In genomic region chr22:37343343-37343742, GRCh38 we compare ENCODE assay signal across 15 cellular contexts.
DNase-seq lines count a peak whose midpoint lies in the region; ATAC-seq and TF ChIP-seq lines count a peak whose summit lies in the region.
"Had no signal": no experiment of that assay in that cellular context is flagged by ENCODE, and none has a peak within 500 bp of the region (broad histone marks: within the 10 kb centered on the region; RNA-seq: fewer than 3 reads in every experiment).

No MANE protein-coding gene starts in this region.

- H3K4me1 ChIP-seq in HEK293 (ENCODE audit: control insufficient read depth, insufficient read depth, low read length) (peaks cover 2% of the 10 kb centered on the region; the same call in 1 of the 2 replicates), Panc1 (ENCODE audit: control insufficient read depth, insufficient read depth, low read length) (peaks cover 6% of the 10 kb centered on the region; the same call in 1 of the 2 replicates)
- H3K4me1 ChIP-seq: HAP-1 had no signal

- ATAC-seq in Panc1 (peak; percentile 40; the same call in 1 of the 2 replicates), GM21619 (IDR thresholded peaks at IDR 0.05; ENCODE audit: unreplicated experiment) (no peak)
- ATAC-seq: A549, HepG2 had no signal

- H3K36me3 ChIP-seq in HEK293 (ENCODE audit: control insufficient read depth in 2 of 2, insufficient read depth in 1 of 2, low read length in 2 of 2) (no peaks in the 10 kb centered on the region), Panc1 (ENCODE audit: control insufficient read depth, insufficient read depth, low read length) (no peaks in the 10 kb centered on the region)
- H3K36me3 ChIP-seq: BLaER1, HAP-1 had no signal

- POLR2A ChIA-PET in HEK293 (lab: Yijun Ruan, JAX) = interaction anchor here (0.6 kb wide), 1 partner anchor 37 kb away, joined by 3 read pairs; no protein-coding TSS in a partner anchor
- POLR2A ChIA-PET in Panc1 (lab: Charles Lee) = no interaction called here

- DNase-seq in Panc1 (ENCODE audit: low read depth, low spot score) (no peak), dorsolateral prefrontal cortex (peak; percentile 39 to 89 (median 68)), posterior cingulate gyrus (peak in 9 of 10 donors; percentile 25 to 96 (median 68)), NCI-H1930 (lab: John Stamatoyannopoulos, UW) (no peak)
- no peak for DNase-seq in activated T-cell treated with anti-CD3 and anti-CD28 coated beads, Interleukin-2, amount 50 U/mL, for 24 hours
- DNase-seq: Caco-2; CD8-positive, alpha-beta memory T cell; GOT3; HFFc6 had no signal

- H3K9me3 ChIP-seq in HEK293 (ENCODE audit: control insufficient read depth, insufficient read depth, low read depth, low read length) = no peaks in the 10 kb centered on the region
- no peaks in the 10 kb centered on the region for H3K9me3 ChIP-seq in Panc1 (ENCODE audit: control insufficient read depth, insufficient read depth, low read depth, low read length)
- H3K9me3 ChIP-seq: A549, BLaER1, Caco-2, HAP-1 had no signal

- H3K4me1 Mint-ChIP-seq in activated T-cell treated with anti-CD3 and anti-CD28 coated beads, Interleukin-2, amount 50 U/mL, for 24 hours (ENCODE audit: low read depth) = peaks cover 2% of the 10 kb centered on the region
- H3K4me1 Mint-ChIP-seq: CD8-positive, alpha-beta memory T cell had no signal

- in situ Hi-C loops in Panc1 (cut with HindIII; ENCODE audit: low pct_unique_long_range_greater_than_20kb, low sequenced_read_pairs) = no loop called here

- intact Hi-C loops in Panc1 (cut with micrococcal nuclease; ENCODE audit: unreplicated experiment) = no loop called here
- intact Hi-C loops in dorsolateral prefrontal cortex (cut with DNase I) = loop anchor here in 1 of 2 donors (5.0 kb wide), 1 partner anchor 74 kb away; no protein-coding TSS in a partner anchor
- intact Hi-C loops in posterior cingulate gyrus (cut with DNase I) = no loop called here

- H3K9me3 Mint-ChIP-seq in activated T-cell treated with anti-CD3 and anti-CD28 coated beads, Interleukin-2, amount 50 U/mL, for 24 hours = no peaks in the 10 kb centered on the region
- H3K9me3 Mint-ChIP-seq: CD8-positive, alpha-beta memory T cell; HFFc6 had no signal

- H3K27me3 Mint-ChIP-seq in activated T-cell treated with anti-CD3 and anti-CD28 coated beads, Interleukin-2, amount 50 U/mL, for 24 hours = peaks cover 2% of the 10 kb centered on the region

- no TSS peak for BruUV-seq in Panc1 (replicated peaks; lab: Mats Ljungman, UMichigan)

- no peak overlapping the region for H3K4me3 Mint-ChIP-seq in activated T-cell treated with anti-CD3 and anti-CD28 coated beads, Interleukin-2, amount 50 U/mL, for 24 hours
- H3K4me3 Mint-ChIP-seq: CD8-positive, alpha-beta memory T cell; HFFc6 had no signal

- H3K4me3 ChIP-seq in HEK293 (ENCODE audit: low read depth, low read length) (no peak overlapping the region), Panc1 (ENCODE audit: low read depth in 2 of 2, low read length in 2 of 2) (no peak overlapping the region), dorsolateral prefrontal cortex (no peak overlapping the region)
- H3K4me3 ChIP-seq: A549, BLaER1, HAP-1 had no signal

- no peak overlapping the region for H3K27ac Mint-ChIP-seq in activated T-cell treated with anti-CD3 and anti-CD28 coated beads, Interleukin-2, amount 50 U/mL, for 24 hours
- H3K27ac Mint-ChIP-seq: HFFc6 had no signal

- H3K27ac ChIP-seq in HEK293 (ENCODE audit: extremely low read depth, low read depth, low read length) (no peak overlapping the region), Panc1 (ENCODE audit: low read length) (no peak overlapping the region), dorsolateral prefrontal cortex (peak overlapping the region in 2 of 59 donors; percentile 21 to 36)
- H3K27ac ChIP-seq: A549, BLaER1 had no signal

- CTCF ChIA-PET in HEK293 (lab: Yijun Ruan, JAX) (interaction anchor here (1.0 kb wide), 1 partner anchor 12 kb away, joined by 7 read pairs; no protein-coding TSS in a partner anchor), Panc1 (lab: Charles Lee) (no interaction called here)

- no peaks in the 10 kb centered on the region for H3K27me3 ChIP-seq in Panc1 (ENCODE audit: control insufficient read depth, insufficient read depth, low read length)
- peaks cover 0 to 2% (median 0%) of the 10 kb centered on the region in 45 donors for H3K27me3 ChIP-seq in dorsolateral prefrontal cortex

- no peak for TF ChIP-seq CTCF in HEK293 (tag by site-specific recombination; IDR thresholded peaks at IDR 0.05)
- TF ChIP-seq CTCF in Panc1 (IDR thresholded peaks at IDR 0.05) = no peak
- no peak for TF ChIP-seq CTCF in dorsolateral prefrontal cortex (IDR thresholded peaks at IDR 0.05 in 54 of 56, conservative IDR thresholded peaks at IDR 0.05 in 2 of 56; ENCODE audit: low read depth in 1 of 56, partially characterized antibody in 56 of 56)

- no peaks in the 10 kb centered on the region for H3K36me3 Mint-ChIP-seq in activated T-cell treated with anti-CD3 and anti-CD28 coated beads, Interleukin-2, amount 50 U/mL, for 24 hours (ENCODE audit: low read depth)
- H3K36me3 Mint-ChIP-seq: CD8-positive, alpha-beta memory T cell had no signal

TF ChIP-seq in HEK293, 187 proteins besides CTCF, POLR2A, EP300 and RAD21:
- no peak for TF ChIP-seq ZNF23 (tag by site-specific recombination; IDR thresholded peaks at IDR 0.05; ENCODE audit: borderline replicate concordance)
- TF ChIP-seq ZFHX2 (tag by site-specific recombination; conservative IDR thresholded peaks at IDR 0.05) = peak; percentile 97
- no peak for TF ChIP-seq ZNF341 (tag by site-specific recombination; IDR thresholded peaks at IDR 0.05; ENCODE audit: low read depth)
- TF ChIP-seq ZNF133 (tag by site-specific recombination; IDR thresholded peaks at IDR 0.05) = no peak
- no peak for TF ChIP-seq ZNF658 (tag by site-specific recombination; IDR thresholded peaks at IDR 0.05)
- TF ChIP-seq EGR2 (tag by site-specific recombination; IDR thresholded peaks at IDR 0.05; ENCODE audit: low read depth) = peak; percentile 96
- no peak for TF ChIP-seq ZNF600 (tag by site-specific recombination; IDR thresholded peaks at IDR 0.05)
- no peak for TF ChIP-seq HIC1 (tag by site-specific recombination; IDR thresholded peaks at IDR 0.05)

Comparison
In these comparisons a context has a peak if more than half of its experiments do, and no peak if none do; other contexts are left out.
1. DNase-seq: peak in dorsolateral prefrontal cortex (10 of 10) and posterior cingulate gyrus (9 of 10); none in Panc1 (single experiment), activated T-cell treated with anti-CD3 and anti-CD28 coated beads, Interleukin-2, amount 50 U/mL, for 24 hours (single experiment) and NCI-H1930 (0 of 2).